Comparison of ENCODE assay signal across 1 cellular context in the genomic region with DNA sequence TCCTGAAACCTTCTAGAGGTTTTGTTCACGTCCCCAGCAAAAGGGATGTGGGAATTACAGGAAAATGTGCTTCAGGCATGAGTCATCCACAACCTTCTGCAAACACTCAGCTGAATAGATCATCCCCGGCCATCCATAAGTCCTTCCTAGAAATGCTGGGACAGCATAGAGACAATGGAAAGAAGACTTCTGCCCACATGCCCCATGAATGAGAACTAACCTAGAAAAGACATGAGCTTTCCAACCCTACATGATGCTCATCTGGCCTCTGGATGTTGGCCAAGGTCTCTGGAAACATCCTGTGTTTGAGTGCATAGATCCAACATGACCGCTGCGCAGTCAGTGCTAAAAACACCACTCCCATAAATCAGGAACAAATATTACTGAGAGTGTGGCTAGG.
TF ChIP-seq lines count a peak whose summit lies in the region.

No MANE protein-coding gene starts in this region.

TF ChIP-seq in SK-N-SH treated with all-trans-retinoic acid at 6 μM for 48 hours, 23 proteins besides CTCF, POLR2A, EP300 and RAD21 (continued from another document):
- TF ChIP-seq TOX (CRISPR knock-in tag; IDR thresholded peaks at IDR 0.05; ENCODE audit: borderline replicate concordance), result no peak
- TF ChIP-seq ZNF8 (CRISPR knock-in tag; IDR thresholded peaks at IDR 0.05), result no peak
- TF ChIP-seq, protein P1, sequence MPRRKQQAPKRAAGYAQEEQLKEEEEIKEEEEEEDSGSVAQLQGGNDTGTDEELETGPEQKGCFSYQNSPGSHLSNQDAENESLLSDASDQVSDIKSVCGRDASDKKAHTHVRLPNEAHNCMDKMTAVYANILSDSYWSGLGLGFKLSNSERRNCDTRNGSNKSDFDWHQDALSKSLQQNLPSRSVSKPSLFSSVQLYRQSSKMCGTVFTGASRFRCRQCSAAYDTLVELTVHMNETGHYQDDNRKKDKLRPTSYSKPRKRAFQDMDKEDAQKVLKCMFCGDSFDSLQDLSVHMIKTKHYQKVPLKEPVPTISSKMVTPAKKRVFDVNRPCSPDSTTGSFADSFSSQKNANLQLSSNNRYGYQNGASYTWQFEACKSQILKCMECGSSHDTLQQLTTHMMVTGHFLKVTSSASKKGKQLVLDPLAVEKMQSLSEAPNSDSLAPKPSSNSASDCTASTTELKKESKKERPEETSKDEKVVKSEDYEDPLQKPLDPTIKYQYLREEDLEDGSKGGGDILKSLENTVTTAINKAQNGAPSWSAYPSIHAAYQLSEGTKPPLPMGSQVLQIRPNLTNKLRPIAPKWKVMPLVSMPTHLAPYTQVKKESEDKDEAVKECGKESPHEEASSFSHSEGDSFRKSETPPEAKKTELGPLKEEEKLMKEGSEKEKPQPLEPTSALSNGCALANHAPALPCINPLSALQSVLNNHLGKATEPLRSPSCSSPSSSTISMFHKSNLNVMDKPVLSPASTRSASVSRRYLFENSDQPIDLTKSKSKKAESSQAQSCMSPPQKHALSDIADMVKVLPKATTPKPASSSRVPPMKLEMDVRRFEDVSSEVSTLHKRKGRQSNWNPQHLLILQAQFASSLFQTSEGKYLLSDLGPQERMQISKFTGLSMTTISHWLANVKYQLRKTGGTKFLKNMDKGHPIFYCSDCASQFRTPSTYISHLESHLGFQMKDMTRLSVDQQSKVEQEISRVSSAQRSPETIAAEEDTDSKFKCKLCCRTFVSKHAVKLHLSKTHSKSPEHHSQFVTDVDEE (CRISPR knock-in tag; IDR thresholded peaks at IDR 0.05), result no peak
- no peak for TF ChIP-seq ZC3H10 (CRISPR knock-in tag; IDR thresholded peaks at IDR 0.05)
- no peak for TF ChIP-seq OSR1 (CRISPR knock-in tag; IDR thresholded peaks at IDR 0.05)
- no peak for TF ChIP-seq GLIS3 (CRISPR knock-in tag; IDR thresholded peaks at IDR 0.05)
- TF ChIP-seq ISL1 (CRISPR knock-in tag; IDR thresholded peaks at IDR 0.05), result no peak
